In genomic region chr1:77797991-77798390, GRCh38 we compare ENCODE assay signal across 29 cellular contexts. TPM values are rescaled to one million over a fixed set of nuclear protein-coding genes. Genes with fewer than 3 reads are reported as not detected.
DNase-seq lines count a peak whose midpoint lies in the region.
"Had no signal": no experiment of that assay in that cellular context is flagged by ENCODE, and none has a peak within 500 bp of the region (broad histone marks: within the 10 kb centered on the region; RNA-seq: fewer than 3 reads in every experiment).

No MANE protein-coding gene starts in this region.

- DNase-seq in amniotic epithelial cell (ENCODE audit: low read depth) (peak; percentile 29), DMS 273 (lab: John Stamatoyannopoulos, UW; ENCODE audit: unreplicated experiment) (no peak), NCI-H2107 (lab: John Stamatoyannopoulos, UW) (no peak)
- no peak for DNase-seq in activated T-cell treated with anti-CD3 and anti-CD28 coated beads, Interleukin-2, amount 50 U/mL, for 1 hour
- DNase-seq: activated CD4-positive, alpha-beta T cell treated with anti-CD3 and anti-CD28 coated beads for 4 hours; activated effector memory CD4-positive, alpha-beta T cell treated with anti-CD3 and anti-CD28 coated beads, Interleukin-2, amount 50 U/mL, for 16 hours; body of pancreas; CD8-positive, alpha-beta memory T cell; DMS 273 treated with DMSO at 0.1 percent for 48 hours; effector CD4-positive, alpha-beta T cell; left ventricle myocardium superior; MM.1S; NCI-H1105 treated with DMSO at 0.1 percent for 48 hours; NCI-H1930; NCI-H2227 treated with DMSO at 0.1 percent for 48 hours; Peyer's patch; SHP77; sigmoid colon; stimulated activated CD4-positive, alpha-beta T cell treated with anti-CD3 and anti-CD28 coated beads, Interleukin-12 subunit alpha, Interleukin-12 subunit beta, amount 100 ng/mL, for 4 hours; stimulated activated CD4-positive, alpha-beta T cell treated with anti-CD3 and anti-CD28 coated beads, Interleukin-2, amount 100 ng/mL, for 48 hours; stomach; SW 1271; T1000; tibial artery had no signal

- no peaks in the 10 kb centered on the region for H3K27me3 ChIP-seq in layer of hippocampus (ENCODE audit: control insufficient read depth, insufficient read depth, low read length)
- H3K27me3 ChIP-seq: body of pancreas, Peyer's patch, sigmoid colon, stomach, tibial artery had no signal

- H3K27ac ChIP-seq in cingulate gyrus (ENCODE audit: low read depth, low read length) (peak overlapping the region; percentile 87), layer of hippocampus (ENCODE audit: low read depth, low read length) (peak overlapping the region; percentile 22), temporal lobe (ENCODE audit: low read depth, low read length) (peak overlapping the region; percentile 96)
- H3K27ac ChIP-seq: body of pancreas, KMS-11, Peyer's patch, sigmoid colon, stomach, tibial artery, VCaP had no signal

RNA-seq across cellular contexts. Expression of gene MIGA1, which starts 18.5 kb away (rescaled TPM):
- total RNA-seq in temporal lobe = 17.9 TPM

RNA-seq across cellular contexts. Expression of gene USP33, which starts 38.3 kb away (rescaled TPM):
- 150 TPM for total RNA-seq in temporal lobe

Comparison
In these comparisons a context has a peak if more than half of its experiments do, and no peak if none do; other contexts are left out.
1. H3K27ac ChIP-seq: peak in every context shown above with its lines; median percentile 96 in temporal lobe; 87 in cingulate gyrus; 22 in layer of hippocampus.